2 cellular contexts compared by ENCODE assay signal in genomic region chr5:2754621-2755370, GRCh38.
TF ChIP-seq lines count a peak whose summit lies in the region.

No MANE protein-coding gene starts in this region.

TF ChIP-seq in SK-N-SH, 30 proteins besides CTCF, POLR2A, EP300 and RAD21 (continued from another document):
- TF ChIP-seq REST (IDR thresholded peaks at IDR 0.05; ENCODE audit: low read depth, low read length), result no peak

TF ChIP-seq in SK-N-SH treated with all-trans-retinoic acid at 6 μM for 48 hours, 23 proteins besides CTCF, POLR2A, EP300 and RAD21 (continued from another document):
- TF ChIP-seq, protein P1, sequence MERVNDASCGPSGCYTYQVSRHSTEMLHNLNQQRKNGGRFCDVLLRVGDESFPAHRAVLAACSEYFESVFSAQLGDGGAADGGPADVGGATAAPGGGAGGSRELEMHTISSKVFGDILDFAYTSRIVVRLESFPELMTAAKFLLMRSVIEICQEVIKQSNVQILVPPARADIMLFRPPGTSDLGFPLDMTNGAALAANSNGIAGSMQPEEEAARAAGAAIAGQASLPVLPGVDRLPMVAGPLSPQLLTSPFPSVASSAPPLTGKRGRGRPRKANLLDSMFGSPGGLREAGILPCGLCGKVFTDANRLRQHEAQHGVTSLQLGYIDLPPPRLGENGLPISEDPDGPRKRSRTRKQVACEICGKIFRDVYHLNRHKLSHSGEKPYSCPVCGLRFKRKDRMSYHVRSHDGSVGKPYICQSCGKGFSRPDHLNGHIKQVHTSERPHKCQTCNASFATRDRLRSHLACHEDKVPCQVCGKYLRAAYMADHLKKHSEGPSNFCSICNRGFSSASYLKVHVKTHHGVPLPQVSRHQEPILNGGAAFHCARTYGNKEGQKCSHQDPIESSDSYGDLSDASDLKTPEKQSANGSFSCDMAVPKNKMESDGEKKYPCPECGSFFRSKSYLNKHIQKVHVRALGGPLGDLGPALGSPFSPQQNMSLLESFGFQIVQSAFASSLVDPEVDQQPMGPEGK (CRISPR knock-in tag; IDR thresholded peaks at IDR 0.05; ENCODE audit: borderline replicate concordance), result no peak
- TF ChIP-seq, protein P2, sequence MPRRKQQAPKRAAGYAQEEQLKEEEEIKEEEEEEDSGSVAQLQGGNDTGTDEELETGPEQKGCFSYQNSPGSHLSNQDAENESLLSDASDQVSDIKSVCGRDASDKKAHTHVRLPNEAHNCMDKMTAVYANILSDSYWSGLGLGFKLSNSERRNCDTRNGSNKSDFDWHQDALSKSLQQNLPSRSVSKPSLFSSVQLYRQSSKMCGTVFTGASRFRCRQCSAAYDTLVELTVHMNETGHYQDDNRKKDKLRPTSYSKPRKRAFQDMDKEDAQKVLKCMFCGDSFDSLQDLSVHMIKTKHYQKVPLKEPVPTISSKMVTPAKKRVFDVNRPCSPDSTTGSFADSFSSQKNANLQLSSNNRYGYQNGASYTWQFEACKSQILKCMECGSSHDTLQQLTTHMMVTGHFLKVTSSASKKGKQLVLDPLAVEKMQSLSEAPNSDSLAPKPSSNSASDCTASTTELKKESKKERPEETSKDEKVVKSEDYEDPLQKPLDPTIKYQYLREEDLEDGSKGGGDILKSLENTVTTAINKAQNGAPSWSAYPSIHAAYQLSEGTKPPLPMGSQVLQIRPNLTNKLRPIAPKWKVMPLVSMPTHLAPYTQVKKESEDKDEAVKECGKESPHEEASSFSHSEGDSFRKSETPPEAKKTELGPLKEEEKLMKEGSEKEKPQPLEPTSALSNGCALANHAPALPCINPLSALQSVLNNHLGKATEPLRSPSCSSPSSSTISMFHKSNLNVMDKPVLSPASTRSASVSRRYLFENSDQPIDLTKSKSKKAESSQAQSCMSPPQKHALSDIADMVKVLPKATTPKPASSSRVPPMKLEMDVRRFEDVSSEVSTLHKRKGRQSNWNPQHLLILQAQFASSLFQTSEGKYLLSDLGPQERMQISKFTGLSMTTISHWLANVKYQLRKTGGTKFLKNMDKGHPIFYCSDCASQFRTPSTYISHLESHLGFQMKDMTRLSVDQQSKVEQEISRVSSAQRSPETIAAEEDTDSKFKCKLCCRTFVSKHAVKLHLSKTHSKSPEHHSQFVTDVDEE (CRISPR knock-in tag; IDR thresholded peaks at IDR 0.05), result no peak
- TF ChIP-seq ZNF70 (CRISPR knock-in tag; IDR thresholded peaks at IDR 0.05), result no peak
- no peak for TF ChIP-seq PPARA (CRISPR knock-in tag; IDR thresholded peaks at IDR 0.05; ENCODE audit: borderline replicate concordance)
